Comparison of ENCODE assay signal across 8 cellular contexts in genomic region chr14:75127903-75128595, GRCh38. TPM values are rescaled to one million over a fixed set of nuclear protein-coding genes. Genes with fewer than 3 reads are reported as not detected.
A peak's percentile ranks its signal among the peaks of the same experiment; 100 is the strongest.
DNase-seq lines count a peak whose midpoint lies in the region; ATAC-seq and TF ChIP-seq lines count a peak whose summit lies in the region.

No MANE protein-coding gene starts in this region.

- peak overlapping the region; percentile 94 for H3K9ac ChIP-seq in adipocyte (ENCODE audit: low read length)

- H3K9me3 ChIP-seq in heart right ventricle (no peaks in the 10 kb centered on the region), adipocyte (ENCODE audit: control insufficient read depth, low read length) (no peaks in the 10 kb centered on the region), lower lobe of right lung (no peaks in the 10 kb centered on the region), upper lobe of right lung (no peaks in the 10 kb centered on the region)

- no peaks in the 10 kb centered on the region for H3K27me3 ChIP-seq in heart right ventricle
- no peaks in the 10 kb centered on the region for H3K27me3 ChIP-seq in adipocyte (replicated peaks; ENCODE audit: control insufficient read depth, insufficient read depth, low read length)
- no peaks in the 10 kb centered on the region for H3K27me3 ChIP-seq in lower lobe of right lung (ENCODE audit: low read depth)
- no peaks in the 10 kb centered on the region for H3K27me3 ChIP-seq in upper lobe of right lung

- H3K36me3 ChIP-seq in heart right ventricle (peaks cover 0 to 42% (median 2%) of the 10 kb centered on the region in 9 donors), adipocyte (ENCODE audit: control insufficient read depth, insufficient read depth, low read length, severe bottlenecking) (peaks cover 11% of the 10 kb centered on the region), lower lobe of right lung (peaks cover 21% of the 10 kb centered on the region), upper lobe of right lung (peaks cover 19% of the 10 kb centered on the region)

- TF ChIP-seq CTCF in heart right ventricle (IDR thresholded peaks at IDR 0.05) (no peak), lower lobe of right lung (IDR thresholded peaks at IDR 0.05) (no peak), upper lobe of right lung (IDR thresholded peaks at IDR 0.05) (no peak)

- H3K4me3 ChIP-seq in heart right ventricle: peak overlapping the region in 9 of 10 donors; percentile 63 to 96 (median 82)
- peak overlapping the region; percentile 83 for H3K4me3 ChIP-seq in adipocyte (ENCODE audit: low read length)
- H3K4me3 ChIP-seq in lower lobe of right lung: peak overlapping the region; percentile 94
- H3K4me3 ChIP-seq in upper lobe of right lung: peak overlapping the region; percentile 82

- WGBS in heart right ventricle, 2 donors: 65 to 70% methylated on average over 10 of the region's 10 CpGs

- ATAC-seq in heart right ventricle: no peak
- ATAC-seq in left cardiac atrium: no peak
- no peak for ATAC-seq in lower lobe of right lung
- no peak for ATAC-seq in upper lobe of right lung
- no peak for ATAC-seq in GM18498 (IDR thresholded peaks at IDR 0.05; ENCODE audit: unreplicated experiment)
- ATAC-seq in sciatic nerve: no peak

- intact Hi-C loops in heart right ventricle (cut with DNase I) (loop anchor here in 4 of 10 donors (2.0 to 5.0 kb wide), 4 partner anchors 49 to 359 kb away; partner anchors contain the start of gene TMED10 (in 1 of the 4)), left cardiac atrium (cut with DNase I) (no loop called here), lower lobe of right lung (cut with DNase I) (no loop called here), upper lobe of right lung (cut with DNase I) (no loop called here), sciatic nerve (cut with DNase I) (no loop called here)

- DNase-seq in heart right ventricle: no peak
- DNase-seq in left cardiac atrium: no peak
- DNase-seq in adipocyte (ENCODE audit: low read depth): no peak
- DNase-seq in lower lobe of right lung: no peak
- DNase-seq in upper lobe of right lung: no peak
- DNase-seq in HPDE6-E6E7 (ENCODE audit: extremely low spot score): no peak
- DNase-seq in sciatic nerve (ENCODE audit: low spot score): no peak

- H3K4me1 ChIP-seq in heart right ventricle (peaks cover 0 to 59% (median 41%) of the 10 kb centered on the region in 9 donors), adipocyte (ENCODE audit: control insufficient read depth, insufficient read depth, low read length) (peaks cover 38% of the 10 kb centered on the region), lower lobe of right lung (peaks cover 53% of the 10 kb centered on the region), upper lobe of right lung (peaks cover 35% of the 10 kb centered on the region)

- peak overlapping the region in 9 of 10 donors; percentile 90 to 99 (median 96) for H3K27ac ChIP-seq in heart right ventricle
- peak overlapping the region; percentile 99 for H3K27ac ChIP-seq in lower lobe of right lung
- peak overlapping the region; percentile 98 for H3K27ac ChIP-seq in upper lobe of right lung

RNA-seq across cellular contexts. Expression of gene NEK9, which starts 1.2 kb away (rescaled TPM):
- total RNA-seq in heart right ventricle: 100 to 1,000 TPM in 9 of 10 donors, 10 to 100 TPM in 1; 97.8 to 138 (median 115) TPM
- polyA plus RNA-seq in heart right ventricle: 10 to 100 TPM; 26.9 to 51.3 TPM
- total RNA-seq in left cardiac atrium: 100 to 1,000 TPM in 1 of 2 donors, 10 to 100 TPM in 1; 89.1 to 102 TPM
- 97.7 TPM for total RNA-seq in lower lobe of right lung
- total RNA-seq in upper lobe of right lung: 78.1 TPM
- total RNA-seq in sciatic nerve: 111 TPM

RNA-seq across cellular contexts. Expression of gene TMED10, which starts 48.4 kb away (rescaled TPM):
- total RNA-seq in heart right ventricle (100 to 1,000 TPM; 219 to 366 (median 294) TPM), left cardiac atrium (100 to 1,000 TPM; 271 to 327 TPM), lower lobe of right lung (286 TPM), upper lobe of right lung (303 TPM), sciatic nerve (256 TPM)
- 100 to 1,000 TPM in 1 of 2 donors, 10 to 100 TPM in 1; 29.1 to 196 TPM for polyA plus RNA-seq in heart right ventricle

RNA-seq across cellular contexts. Expression of gene ZC2HC1C, which starts 58.6 kb away (rescaled TPM):
- total RNA-seq in heart right ventricle (10 to 100 TPM in 3 of 10 donors, 1 to 10 TPM in 7; 4.6 to 12.4 (median 8.9) TPM), left cardiac atrium (1 to 10 TPM; 7.5 to 7.8 TPM), lower lobe of right lung (4.7 TPM), upper lobe of right lung (4.5 TPM), sciatic nerve (2.5 TPM)
- 10 to 100 TPM in 1 of 2 donors, 1 to 10 TPM in 1; 3.7 to 14.6 TPM for polyA plus RNA-seq in heart right ventricle
